Comparison of ENCODE assay signal across 1 cellular context in genomic region chr19:2269244-2270156, GRCh38.
TF ChIP-seq lines count a peak whose summit lies in the region.

No MANE protein-coding gene starts in this region.

TF ChIP-seq in GM12878, 131 proteins besides CTCF, POLR2A, EP300 and RAD21 (continued from another document):
- TF ChIP-seq RB1 (IDR thresholded peaks at IDR 0.05; ENCODE audit: borderline replicate concordance) (peak; percentile 47; the same call in 1 of the 2 replicates), TAF1 (IDR thresholded peaks at IDR 0.05; ENCODE audit: borderline replicate concordance, low read depth, low read length) (peak; percentile 100), DPF2 (IDR thresholded peaks at IDR 0.05) (peak; percentile 72), BRCA1 (IDR thresholded peaks at IDR 0.05; ENCODE audit: low read depth, low read length) (no peak), CREM (IDR thresholded peaks at IDR 0.05; ENCODE audit: low read depth) (peak; percentile 39; the same call in 1 of the 2 replicates), SP1 (IDR thresholded peaks at IDR 0.05; ENCODE audit: low read depth, low read length) (peak; percentile 92), SRF (IDR thresholded peaks at IDR 0.05; ENCODE audit: low read depth in 2 of 2, low read length in 2 of 2) (0 out of 4 replicates have a peak, but pooled peaks of 1 of the 2 experiments have one; percentile 19), HSF1 (IDR thresholded peaks at IDR 0.05; ENCODE audit: low read depth, low read length) (peak; percentile 68; the same call in 1 of the 2 replicates), ETV6 (conservative IDR thresholded peaks at IDR 0.05 in 1 of 2, IDR thresholded peaks at IDR 0.05 in 1 of 2; ENCODE audit: borderline replicate concordance in 1 of 2, low read depth in 1 of 2) (no peak), IRF3 (IDR thresholded peaks at IDR 0.05) (peak; percentile 65), IRF4 (IDR thresholded peaks at IDR 0.05; ENCODE audit: low read depth, low read length) (no peak), IKZF2 (IDR thresholded peaks at IDR 0.05) (no peak)
